In the genomic region with DNA sequence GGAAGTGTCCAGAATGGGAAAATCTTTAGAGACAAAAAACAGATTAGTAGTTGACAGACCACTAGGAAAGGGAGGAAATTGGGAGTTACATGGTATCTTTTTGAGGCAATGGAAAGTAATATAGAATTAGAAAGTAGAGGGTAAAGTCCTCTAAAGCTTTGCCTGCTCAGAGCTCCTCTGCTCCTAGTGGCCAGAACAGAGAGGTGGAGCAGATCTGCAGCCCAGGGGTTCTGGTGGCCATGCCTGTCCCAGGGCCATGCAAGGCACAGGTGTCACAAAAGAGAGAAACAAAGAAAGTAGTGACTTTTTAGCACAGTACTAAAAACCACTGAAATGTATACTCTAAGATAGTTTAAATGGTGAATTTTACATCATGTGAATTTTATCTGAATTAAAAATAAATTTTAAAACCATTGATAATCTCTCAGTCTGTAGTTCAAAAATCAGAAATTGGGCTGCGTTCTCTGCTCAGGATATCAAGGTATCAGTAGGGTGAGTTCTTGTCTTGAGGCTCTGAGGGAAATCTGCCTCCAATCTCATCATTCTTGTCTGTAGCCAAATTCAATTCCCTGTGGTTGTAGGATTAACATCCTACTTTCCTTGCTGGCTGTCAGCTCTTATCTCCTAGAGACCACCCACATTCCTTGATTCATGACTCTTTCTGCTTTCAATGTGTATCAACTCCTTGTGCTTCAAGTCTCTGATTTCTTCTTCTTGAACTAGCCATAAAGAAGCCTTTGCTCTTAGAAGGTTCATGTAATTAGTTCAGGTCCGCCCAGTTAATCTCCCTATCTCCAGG, we compare ENCODE assay signal across 2 cellular contexts.
TF ChIP-seq lines count a peak whose summit lies in the region.

No MANE protein-coding gene starts in this region.

TF ChIP-seq in A549, 52 proteins besides CTCF, POLR2A, EP300 and RAD21 (continued from another document):
- TF ChIP-seq MYC (IDR thresholded peaks at IDR 0.05; ENCODE audit: borderline replicate concordance, low read length) (no peak), PHF8 (IDR thresholded peaks at IDR 0.05; ENCODE audit: borderline replicate concordance, low read depth) (no peak), TFCP2L1 (CRISPR knock-in tag; IDR thresholded peaks at IDR 0.05) (no peak)
TF ChIP-seq in A549: peak in this region for 0.

TF ChIP-seq in GM23338, 12 proteins besides CTCF, POLR2A, EP300 and RAD21 (continued from another document):
- no peak for TF ChIP-seq NANOG (IDR thresholded peaks at IDR 0.05; ENCODE audit: borderline replicate concordance)
- no peak for TF ChIP-seq EZH2phosphoT487 (IDR thresholded peaks at IDR 0.05; ENCODE audit: unreplicated experiment)
- TF ChIP-seq, protein P1, sequence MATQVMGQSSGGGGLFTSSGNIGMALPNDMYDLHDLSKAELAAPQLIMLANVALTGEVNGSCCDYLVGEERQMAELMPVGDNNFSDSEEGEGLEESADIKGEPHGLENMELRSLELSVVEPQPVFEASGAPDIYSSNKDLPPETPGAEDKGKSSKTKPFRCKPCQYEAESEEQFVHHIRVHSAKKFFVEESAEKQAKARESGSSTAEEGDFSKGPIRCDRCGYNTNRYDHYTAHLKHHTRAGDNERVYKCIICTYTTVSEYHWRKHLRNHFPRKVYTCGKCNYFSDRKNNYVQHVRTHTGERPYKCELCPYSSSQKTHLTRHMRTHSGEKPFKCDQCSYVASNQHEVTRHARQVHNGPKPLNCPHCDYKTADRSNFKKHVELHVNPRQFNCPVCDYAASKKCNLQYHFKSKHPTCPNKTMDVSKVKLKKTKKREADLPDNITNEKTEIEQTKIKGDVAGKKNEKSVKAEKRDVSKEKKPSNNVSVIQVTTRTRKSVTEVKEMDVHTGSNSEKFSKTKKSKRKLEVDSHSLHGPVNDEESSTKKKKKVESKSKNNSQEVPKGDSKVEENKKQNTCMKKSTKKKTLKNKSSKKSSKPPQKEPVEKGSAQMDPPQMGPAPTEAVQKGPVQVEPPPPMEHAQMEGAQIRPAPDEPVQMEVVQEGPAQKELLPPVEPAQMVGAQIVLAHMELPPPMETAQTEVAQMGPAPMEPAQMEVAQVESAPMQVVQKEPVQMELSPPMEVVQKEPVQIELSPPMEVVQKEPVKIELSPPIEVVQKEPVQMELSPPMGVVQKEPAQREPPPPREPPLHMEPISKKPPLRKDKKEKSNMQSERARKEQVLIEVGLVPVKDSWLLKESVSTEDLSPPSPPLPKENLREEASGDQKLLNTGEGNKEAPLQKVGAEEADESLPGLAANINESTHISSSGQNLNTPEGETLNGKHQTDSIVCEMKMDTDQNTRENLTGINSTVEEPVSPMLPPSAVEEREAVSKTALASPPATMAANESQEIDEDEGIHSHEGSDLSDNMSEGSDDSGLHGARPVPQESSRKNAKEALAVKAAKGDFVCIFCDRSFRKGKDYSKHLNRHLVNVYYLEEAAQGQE (IDR thresholded peaks at IDR 0.05; ENCODE audit: unreplicated experiment), result no peak
- no peak for TF ChIP-seq STAT1 (IDR thresholded peaks at IDR 0.05; ENCODE audit: unreplicated experiment)
- no peak for TF ChIP-seq ZNF114 (CRISPR knock-in tag; IDR thresholded peaks at IDR 0.05)
- TF ChIP-seq ZNF331 (CRISPR knock-in tag; IDR thresholded peaks at IDR 0.05; ENCODE audit: low read depth), result no peak
- TF ChIP-seq, protein P2, sequence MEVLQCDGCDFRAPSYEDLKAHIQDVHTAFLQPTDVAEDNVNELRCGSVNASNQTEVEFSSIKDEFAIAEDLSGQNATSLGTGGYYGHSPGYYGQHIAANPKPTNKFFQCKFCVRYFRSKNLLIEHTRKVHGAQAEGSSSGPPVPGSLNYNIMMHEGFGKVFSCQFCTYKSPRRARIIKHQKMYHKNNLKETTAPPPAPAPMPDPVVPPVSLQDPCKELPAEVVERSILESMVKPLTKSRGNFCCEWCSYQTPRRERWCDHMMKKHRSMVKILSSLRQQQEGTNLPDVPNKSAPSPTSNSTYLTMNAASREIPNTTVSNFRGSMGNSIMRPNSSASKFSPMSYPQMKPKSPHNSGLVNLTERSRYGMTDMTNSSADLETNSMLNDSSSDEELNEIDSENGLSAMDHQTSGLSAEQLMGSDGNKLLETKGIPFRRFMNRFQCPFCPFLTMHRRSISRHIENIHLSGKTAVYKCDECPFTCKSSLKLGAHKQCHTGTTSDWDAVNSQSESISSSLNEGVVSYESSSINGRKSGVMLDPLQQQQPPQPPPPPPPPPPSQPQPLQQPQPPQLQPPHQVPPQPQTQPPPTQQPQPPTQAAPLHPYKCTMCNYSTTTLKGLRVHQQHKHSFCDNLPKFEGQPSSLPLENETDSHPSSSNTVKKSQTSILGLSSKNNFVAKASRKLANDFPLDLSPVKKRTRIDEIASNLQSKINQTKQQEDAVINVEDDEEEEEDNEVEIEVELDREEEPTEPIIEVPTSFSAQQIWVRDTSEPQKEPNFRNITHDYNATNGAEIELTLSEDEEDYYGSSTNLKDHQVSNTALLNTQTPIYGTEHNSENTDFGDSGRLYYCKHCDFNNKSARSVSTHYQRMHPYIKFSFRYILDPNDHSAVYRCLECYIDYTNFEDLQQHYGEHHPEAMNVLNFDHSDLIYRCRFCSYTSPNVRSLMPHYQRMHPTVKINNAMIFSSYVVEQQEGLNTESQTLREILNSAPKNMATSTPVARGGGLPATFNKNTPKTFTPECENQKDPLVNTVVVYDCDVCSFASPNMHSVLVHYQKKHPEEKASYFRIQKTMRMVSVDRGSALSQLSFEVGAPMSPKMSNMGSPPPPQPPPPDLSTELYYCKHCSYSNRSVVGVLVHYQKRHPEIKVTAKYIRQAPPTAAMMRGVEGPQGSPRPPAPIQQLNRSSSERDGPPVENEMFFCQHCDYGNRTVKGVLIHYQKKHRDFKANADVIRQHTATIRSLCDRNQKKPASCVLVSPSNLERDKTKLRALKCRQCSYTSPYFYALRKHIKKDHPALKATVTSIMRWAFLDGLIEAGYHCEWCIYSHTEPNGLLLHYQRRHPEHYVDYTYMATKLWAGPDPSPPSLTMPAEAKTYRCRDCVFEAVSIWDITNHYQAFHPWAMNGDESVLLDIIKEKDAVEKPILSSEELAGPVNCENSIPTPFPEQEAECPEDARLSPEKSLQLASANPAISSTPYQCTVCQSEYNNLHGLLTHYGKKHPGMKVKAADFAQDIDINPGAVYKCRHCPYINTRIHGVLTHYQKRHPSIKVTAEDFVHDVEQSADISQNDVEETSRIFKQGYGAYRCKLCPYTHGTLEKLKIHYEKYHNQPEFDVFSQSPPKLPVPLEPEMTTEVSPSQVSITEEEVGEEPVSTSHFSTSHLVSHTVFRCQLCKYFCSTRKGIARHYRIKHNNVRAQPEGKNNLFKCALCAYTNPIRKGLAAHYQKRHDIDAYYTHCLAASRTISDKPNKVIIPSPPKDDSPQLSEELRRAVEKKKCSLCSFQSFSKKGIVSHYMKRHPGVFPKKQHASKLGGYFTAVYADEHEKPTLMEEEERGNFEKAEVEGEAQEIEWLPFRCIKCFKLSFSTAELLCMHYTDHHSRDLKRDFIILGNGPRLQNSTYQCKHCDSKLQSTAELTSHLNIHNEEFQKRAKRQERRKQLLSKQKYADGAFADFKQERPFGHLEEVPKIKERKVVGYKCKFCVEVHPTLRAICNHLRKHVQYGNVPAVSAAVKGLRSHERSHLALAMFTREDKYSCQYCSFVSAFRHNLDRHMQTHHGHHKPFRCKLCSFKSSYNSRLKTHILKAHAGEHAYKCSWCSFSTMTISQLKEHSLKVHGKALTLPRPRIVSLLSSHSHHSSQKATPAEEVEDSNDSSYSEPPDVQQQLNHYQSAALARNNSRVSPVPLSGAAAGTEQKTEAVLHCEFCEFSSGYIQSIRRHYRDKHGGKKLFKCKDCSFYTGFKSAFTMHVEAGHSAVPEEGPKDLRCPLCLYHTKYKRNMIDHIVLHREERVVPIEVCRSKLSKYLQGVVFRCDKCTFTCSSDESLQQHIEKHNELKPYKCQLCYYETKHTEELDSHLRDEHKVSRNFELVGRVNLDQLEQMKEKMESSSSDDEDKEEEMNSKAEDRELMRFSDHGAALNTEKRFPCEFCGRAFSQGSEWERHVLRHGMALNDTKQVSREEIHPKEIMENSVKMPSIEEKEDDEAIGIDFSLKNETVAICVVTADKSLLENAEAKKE (CRISPR knock-in tag; IDR thresholded peaks at IDR 0.05), result no peak
- no peak for TF ChIP-seq POLR2AphosphoS5 (IDR thresholded peaks at IDR 0.05; ENCODE audit: low read depth)
